In the genomic region with DNA sequence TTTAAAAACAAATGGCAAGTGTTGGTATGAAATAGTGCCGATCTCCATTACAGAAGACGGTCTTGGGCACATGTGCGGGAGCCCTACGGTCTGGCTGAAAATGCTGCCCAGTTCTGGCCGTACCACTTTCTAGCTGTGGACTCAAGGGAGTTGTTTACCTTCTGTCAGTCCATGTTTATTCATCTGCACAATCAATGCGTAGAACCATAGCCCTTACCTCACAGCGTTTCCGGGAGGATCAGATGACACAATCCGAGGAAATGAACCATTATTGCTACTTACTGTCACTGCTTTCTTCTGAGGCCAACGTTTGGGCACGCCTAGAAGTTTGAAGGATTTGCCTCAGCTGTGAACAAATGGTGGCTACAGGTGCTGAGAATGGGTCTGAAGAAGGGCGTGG, we compare ENCODE assay signal across 1 cellular context.
A peak's percentile ranks its signal among the peaks of the same experiment; 100 is the strongest.
TF ChIP-seq lines count a peak whose summit lies in the region.

No MANE protein-coding gene starts in this region.

TF ChIP-seq in HepG2, 621 proteins besides CTCF, POLR2A, EP300 and RAD21 (continued from another document and continues in another):
- TF ChIP-seq ZNF160 (CRISPR knock-in tag; IDR thresholded peaks at IDR 0.05) (no peak), TBP (CRISPR knock-in tag; IDR thresholded peaks at IDR 0.05) (no peak), SMAD1 (CRISPR knock-in tag; IDR thresholded peaks at IDR 0.05; ENCODE audit: borderline replicate concordance, low read depth) (no peak), PAWR (CRISPR knock-in tag; IDR thresholded peaks at IDR 0.05; ENCODE audit: borderline replicate concordance) (no peak), SIX4 (CRISPR knock-in tag; IDR thresholded peaks at IDR 0.05) (peak; percentile 98), ELF3 (CRISPR knock-in tag; IDR thresholded peaks at IDR 0.05) (peak; percentile 99), ARID2 (CRISPR knock-in tag; IDR thresholded peaks at IDR 0.05; ENCODE audit: borderline replicate concordance) (no peak), ZNF329 (CRISPR knock-in tag; IDR thresholded peaks at IDR 0.05; ENCODE audit: low read depth) (no peak), CCDC6 (CRISPR knock-in tag; IDR thresholded peaks at IDR 0.05) (peak; percentile 49; the same call in 1 of the 2 replicates), BORCS8-MEF2B (CRISPR knock-in tag; IDR thresholded peaks at IDR 0.05) (no peak), SMARCC2 (IDR thresholded peaks at IDR 0.05) (no peak; the same call in 1 of the 2 replicates), ZNF883 (CRISPR knock-in tag; IDR thresholded peaks at IDR 0.05; ENCODE audit: not compliant biosample characterization) (no peak), FOXP1 (IDR thresholded peaks at IDR 0.05) (peak; percentile 95), FOXP1 (CRISPR knock-in tag; IDR thresholded peaks at IDR 0.05) (peak; percentile 97), FOXJ3 (CRISPR knock-in tag; IDR thresholded peaks at IDR 0.05; ENCODE audit: borderline replicate concordance) (peak; percentile 83; the same call in 1 of the 2 replicates), ASH2L (IDR thresholded peaks at IDR 0.05; ENCODE audit: insufficient read length, low read depth, low read length) (no peak), GLI4 (CRISPR knock-in tag; IDR thresholded peaks at IDR 0.05; ENCODE audit: borderline replicate concordance) (no peak), RXRB (CRISPR knock-in tag; IDR thresholded peaks at IDR 0.05; ENCODE audit: borderline replicate concordance) (peak; percentile 85), ZNF317 (CRISPR knock-in tag; IDR thresholded peaks at IDR 0.05) (peak; percentile 57; the same call in 1 of the 2 replicates), ZNF235 (CRISPR knock-in tag; IDR thresholded peaks at IDR 0.05; ENCODE audit: borderline replicate concordance) (no peak), ZNF547 (CRISPR knock-in tag; IDR thresholded peaks at IDR 0.05) (0 out of 2 replicates have a peak, but pooled peaks have one; percentile 30), THAP11 (CRISPR knock-in tag; IDR thresholded peaks at IDR 0.05) (peak; percentile 63; the same call in 1 of the 2 replicates), ZFP37 (CRISPR knock-in tag; IDR thresholded peaks at IDR 0.05; ENCODE audit: borderline replicate concordance) (peak; percentile 82; the same call in 1 of the 2 replicates), ZNF383 (CRISPR knock-in tag; IDR thresholded peaks at IDR 0.05; ENCODE audit: borderline replicate concordance) (no peak), HES4 (CRISPR knock-in tag; IDR thresholded peaks at IDR 0.05; ENCODE audit: borderline replicate concordance) (no peak), HNRNPLL (IDR thresholded peaks at IDR 0.05; ENCODE audit: low read depth, low read length, poor library complexity, severe bottlenecking) (no peak), ZNF781 (CRISPR knock-in tag; IDR thresholded peaks at IDR 0.05; ENCODE audit: borderline replicate concordance, not compliant biosample characterization) (no peak), GATAD2A (CRISPR knock-in tag; IDR thresholded peaks at IDR 0.05) (peak; percentile 95), RORA (CRISPR knock-in tag; IDR thresholded peaks at IDR 0.05) (no peak), DMAP1 (CRISPR knock-in tag; IDR thresholded peaks at IDR 0.05) (no peak), ZSCAN30 (CRISPR knock-in tag; IDR thresholded peaks at IDR 0.05) (no peak), SMAD3 (CRISPR knock-in tag; IDR thresholded peaks at IDR 0.05) (peak; percentile 57; the same call in 1 of the 2 replicates), CREB1 (IDR thresholded peaks at IDR 0.05) (peak; percentile 87), CREB1 (CRISPR knock-in tag; IDR thresholded peaks at IDR 0.05) (peak; percentile 72), TAF1 (CRISPR knock-in tag; IDR thresholded peaks at IDR 0.05) (no peak)
- TF ChIP-seq, protein P1, sequence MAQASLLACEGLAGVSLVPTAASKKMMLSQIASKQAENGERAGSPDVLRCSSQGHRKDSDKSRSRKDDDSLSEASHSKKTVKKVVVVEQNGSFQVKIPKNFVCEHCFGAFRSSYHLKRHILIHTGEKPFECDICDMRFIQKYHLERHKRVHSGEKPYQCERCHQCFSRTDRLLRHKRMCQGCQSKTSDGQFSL (CRISPR knock-in tag; IDR thresholded peaks at IDR 0.05), result no peak
- TF ChIP-seq, protein P2, sequence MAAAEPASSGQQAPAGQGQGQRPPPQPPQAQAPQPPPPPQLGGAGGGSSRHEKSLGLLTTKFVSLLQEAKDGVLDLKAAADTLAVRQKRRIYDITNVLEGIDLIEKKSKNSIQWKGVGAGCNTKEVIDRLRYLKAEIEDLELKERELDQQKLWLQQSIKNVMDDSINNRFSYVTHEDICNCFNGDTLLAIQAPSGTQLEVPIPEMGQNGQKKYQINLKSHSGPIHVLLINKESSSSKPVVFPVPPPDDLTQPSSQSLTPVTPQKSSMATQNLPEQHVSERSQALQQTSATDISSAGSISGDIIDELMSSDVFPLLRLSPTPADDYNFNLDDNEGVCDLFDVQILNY (CRISPR knock-in tag; conservative IDR thresholded peaks at IDR 0.05), result no peak
- TF ChIP-seq, protein P3, sequence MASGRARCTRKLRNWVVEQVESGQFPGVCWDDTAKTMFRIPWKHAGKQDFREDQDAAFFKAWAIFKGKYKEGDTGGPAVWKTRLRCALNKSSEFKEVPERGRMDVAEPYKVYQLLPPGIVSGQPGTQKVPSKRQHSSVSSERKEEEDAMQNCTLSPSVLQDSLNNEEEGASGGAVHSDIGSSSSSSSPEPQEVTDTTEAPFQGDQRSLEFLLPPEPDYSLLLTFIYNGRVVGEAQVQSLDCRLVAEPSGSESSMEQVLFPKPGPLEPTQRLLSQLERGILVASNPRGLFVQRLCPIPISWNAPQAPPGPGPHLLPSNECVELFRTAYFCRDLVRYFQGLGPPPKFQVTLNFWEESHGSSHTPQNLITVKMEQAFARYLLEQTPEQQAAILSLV (CRISPR knock-in tag; IDR thresholded peaks at IDR 0.05; ENCODE audit: borderline replicate concordance), result no peak
- TF ChIP-seq, protein P4, sequence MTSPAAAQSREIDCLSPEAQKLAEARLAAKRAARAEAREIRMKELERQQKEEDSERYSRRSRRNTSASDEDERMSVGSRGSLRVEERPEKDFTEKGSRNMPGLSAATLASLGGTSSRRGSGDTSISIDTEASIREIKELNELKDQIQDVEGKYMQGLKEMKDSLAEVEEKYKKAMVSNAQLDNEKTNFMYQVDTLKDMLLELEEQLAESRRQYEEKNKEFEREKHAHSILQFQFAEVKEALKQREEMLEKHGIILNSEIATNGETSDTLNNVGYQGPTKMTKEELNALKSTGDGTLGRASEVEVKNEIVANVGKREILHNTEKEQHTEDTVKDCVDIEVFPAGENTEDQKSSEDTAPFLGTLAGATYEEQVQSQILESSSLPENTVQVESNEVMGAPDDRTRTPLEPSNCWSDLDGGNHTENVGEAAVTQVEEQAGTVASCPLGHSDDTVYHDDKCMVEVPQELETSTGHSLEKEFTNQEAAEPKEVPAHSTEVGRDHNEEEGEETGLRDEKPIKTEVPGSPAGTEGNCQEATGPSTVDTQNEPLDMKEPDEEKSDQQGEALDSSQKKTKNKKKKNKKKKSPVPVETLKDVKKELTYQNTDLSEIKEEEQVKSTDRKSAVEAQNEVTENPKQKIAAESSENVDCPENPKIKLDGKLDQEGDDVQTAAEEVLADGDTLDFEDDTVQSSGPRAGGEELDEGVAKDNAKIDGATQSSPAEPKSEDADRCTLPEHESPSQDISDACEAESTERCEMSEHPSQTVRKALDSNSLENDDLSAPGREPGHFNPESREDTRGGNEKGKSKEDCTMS (CRISPR knock-in tag; conservative IDR thresholded peaks at IDR 0.05), result no peak
- TF ChIP-seq, protein P5, sequence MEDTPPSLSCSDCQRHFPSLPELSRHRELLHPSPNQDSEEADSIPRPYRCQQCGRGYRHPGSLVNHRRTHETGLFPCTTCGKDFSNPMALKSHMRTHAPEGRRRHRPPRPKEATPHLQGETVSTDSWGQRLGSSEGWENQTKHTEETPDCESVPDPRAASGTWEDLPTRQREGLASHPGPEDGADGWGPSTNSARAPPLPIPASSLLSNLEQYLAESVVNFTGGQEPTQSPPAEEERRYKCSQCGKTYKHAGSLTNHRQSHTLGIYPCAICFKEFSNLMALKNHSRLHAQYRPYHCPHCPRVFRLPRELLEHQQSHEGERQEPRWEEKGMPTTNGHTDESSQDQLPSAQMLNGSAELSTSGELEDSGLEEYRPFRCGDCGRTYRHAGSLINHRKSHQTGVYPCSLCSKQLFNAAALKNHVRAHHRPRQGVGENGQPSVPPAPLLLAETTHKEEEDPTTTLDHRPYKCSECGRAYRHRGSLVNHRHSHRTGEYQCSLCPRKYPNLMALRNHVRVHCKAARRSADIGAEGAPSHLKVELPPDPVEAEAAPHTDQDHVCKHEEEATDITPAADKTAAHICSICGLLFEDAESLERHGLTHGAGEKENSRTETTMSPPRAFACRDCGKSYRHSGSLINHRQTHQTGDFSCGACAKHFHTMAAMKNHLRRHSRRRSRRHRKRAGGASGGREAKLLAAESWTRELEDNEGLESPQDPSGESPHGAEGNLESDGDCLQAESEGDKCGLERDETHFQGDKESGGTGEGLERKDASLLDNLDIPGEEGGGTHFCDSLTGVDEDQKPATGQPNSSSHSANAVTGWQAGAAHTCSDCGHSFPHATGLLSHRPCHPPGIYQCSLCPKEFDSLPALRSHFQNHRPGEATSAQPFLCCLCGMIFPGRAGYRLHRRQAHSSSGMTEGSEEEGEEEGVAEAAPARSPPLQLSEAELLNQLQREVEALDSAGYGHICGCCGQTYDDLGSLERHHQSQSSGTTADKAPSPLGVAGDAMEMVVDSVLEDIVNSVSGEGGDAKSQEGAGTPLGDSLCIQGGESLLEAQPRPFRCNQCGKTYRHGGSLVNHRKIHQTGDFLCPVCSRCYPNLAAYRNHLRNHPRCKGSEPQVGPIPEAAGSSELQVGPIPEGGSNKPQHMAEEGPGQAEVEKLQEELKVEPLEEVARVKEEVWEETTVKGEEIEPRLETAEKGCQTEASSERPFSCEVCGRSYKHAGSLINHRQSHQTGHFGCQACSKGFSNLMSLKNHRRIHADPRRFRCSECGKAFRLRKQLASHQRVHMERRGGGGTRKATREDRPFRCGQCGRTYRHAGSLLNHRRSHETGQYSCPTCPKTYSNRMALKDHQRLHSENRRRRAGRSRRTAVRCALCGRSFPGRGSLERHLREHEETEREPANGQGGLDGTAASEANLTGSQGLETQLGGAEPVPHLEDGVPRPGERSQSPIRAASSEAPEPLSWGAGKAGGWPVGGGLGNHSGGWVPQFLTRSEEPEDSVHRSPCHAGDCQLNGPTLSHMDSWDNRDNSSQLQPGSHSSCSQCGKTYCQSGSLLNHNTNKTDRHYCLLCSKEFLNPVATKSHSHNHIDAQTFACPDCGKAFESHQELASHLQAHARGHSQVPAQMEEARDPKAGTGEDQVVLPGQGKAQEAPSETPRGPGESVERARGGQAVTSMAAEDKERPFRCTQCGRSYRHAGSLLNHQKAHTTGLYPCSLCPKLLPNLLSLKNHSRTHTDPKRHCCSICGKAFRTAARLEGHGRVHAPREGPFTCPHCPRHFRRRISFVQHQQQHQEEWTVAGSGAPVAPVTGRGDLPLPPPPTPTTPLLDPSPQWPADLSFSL (CRISPR knock-in tag; IDR thresholded peaks at IDR 0.05), result no peak
- TF ChIP-seq, protein P6, sequence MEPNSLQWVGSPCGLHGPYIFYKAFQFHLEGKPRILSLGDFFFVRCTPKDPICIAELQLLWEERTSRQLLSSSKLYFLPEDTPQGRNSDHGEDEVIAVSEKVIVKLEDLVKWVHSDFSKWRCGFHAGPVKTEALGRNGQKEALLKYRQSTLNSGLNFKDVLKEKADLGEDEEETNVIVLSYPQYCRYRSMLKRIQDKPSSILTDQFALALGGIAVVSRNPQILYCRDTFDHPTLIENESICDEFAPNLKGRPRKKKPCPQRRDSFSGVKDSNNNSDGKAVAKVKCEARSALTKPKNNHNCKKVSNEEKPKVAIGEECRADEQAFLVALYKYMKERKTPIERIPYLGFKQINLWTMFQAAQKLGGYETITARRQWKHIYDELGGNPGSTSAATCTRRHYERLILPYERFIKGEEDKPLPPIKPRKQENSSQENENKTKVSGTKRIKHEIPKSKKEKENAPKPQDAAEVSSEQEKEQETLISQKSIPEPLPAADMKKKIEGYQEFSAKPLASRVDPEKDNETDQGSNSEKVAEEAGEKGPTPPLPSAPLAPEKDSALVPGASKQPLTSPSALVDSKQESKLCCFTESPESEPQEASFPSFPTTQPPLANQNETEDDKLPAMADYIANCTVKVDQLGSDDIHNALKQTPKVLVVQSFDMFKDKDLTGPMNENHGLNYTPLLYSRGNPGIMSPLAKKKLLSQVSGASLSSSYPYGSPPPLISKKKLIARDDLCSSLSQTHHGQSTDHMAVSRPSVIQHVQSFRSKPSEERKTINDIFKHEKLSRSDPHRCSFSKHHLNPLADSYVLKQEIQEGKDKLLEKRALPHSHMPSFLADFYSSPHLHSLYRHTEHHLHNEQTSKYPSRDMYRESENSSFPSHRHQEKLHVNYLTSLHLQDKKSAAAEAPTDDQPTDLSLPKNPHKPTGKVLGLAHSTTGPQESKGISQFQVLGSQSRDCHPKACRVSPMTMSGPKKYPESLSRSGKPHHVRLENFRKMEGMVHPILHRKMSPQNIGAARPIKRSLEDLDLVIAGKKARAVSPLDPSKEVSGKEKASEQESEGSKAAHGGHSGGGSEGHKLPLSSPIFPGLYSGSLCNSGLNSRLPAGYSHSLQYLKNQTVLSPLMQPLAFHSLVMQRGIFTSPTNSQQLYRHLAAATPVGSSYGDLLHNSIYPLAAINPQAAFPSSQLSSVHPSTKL (CRISPR knock-in tag; IDR thresholded peaks at IDR 0.05), result peak; percentile 90
- TF ChIP-seq, protein P7, sequence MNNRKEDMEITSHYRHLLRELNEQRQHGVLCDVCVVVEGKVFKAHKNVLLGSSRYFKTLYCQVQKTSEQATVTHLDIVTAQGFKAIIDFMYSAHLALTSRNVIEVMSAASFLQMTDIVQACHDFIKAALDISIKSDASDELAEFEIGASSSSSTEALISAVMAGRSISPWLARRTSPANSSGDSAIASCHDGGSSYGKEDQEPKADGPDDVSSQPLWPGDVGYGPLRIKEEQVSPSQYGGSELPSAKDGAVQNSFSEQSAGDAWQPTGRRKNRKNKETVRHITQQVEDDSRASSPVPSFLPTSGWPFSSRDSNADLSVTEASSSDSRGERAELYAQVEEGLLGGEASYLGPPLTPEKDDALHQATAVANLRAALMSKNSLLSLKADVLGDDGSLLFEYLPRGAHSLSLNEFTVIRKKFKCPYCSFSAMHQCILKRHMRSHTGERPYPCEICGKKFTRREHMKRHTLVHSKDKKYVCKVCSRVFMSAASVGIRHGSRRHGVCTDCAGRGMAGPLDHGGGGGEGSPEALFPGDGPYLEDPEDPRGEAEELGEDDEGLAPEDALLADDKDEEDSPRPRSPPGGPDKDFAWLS (CRISPR knock-in tag; IDR thresholded peaks at IDR 0.05; ENCODE audit: borderline replicate concordance), result no peak
